In the genomic region with DNA sequence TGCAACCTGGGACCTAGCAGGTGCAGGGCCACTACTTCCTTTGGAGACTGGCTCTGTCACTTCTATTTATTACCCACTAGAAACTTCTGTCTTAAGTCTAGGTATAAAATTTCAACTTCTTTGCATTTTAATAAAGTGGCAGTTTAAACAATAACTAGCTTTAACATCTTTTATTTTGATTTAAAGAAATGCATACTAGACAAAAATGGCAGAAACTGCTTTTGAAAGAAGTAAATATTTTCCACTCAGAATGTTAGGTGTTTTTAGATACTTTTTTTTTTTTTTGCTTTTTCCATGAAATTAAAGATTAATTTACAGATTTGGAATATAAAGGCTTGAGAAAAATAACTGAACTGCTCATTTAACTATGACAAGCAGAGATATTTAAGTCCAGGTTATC, we compare ENCODE assay signal across 8 cellular contexts.
"Had no signal": no experiment of that assay in that cellular context is flagged by ENCODE, and none has a peak within 500 bp of the region (broad histone marks: within the 10 kb centered on the region; RNA-seq: fewer than 3 reads in every experiment).

No MANE protein-coding gene starts in this region.

- DNase-seq: GM23248, GOT3, H7, HFFc6, KG1 had no signal

- ATAC-seq: HCT116 had no signal

- H3K4me3 ChIP-seq: GM23248, HAP-1 had no signal

- H3K27ac ChIP-seq: GM23248 had no signal

- FAIRE-seq: HTR-8/SVneo had no signal

- H3K9me3 ChIP-seq: HAP-1 had no signal

- H3K4me1 ChIP-seq: HAP-1 had no signal

- H3K36me3 ChIP-seq: HAP-1 had no signal
